1 cellular context compared by ENCODE assay signal in genomic region chr2:101697124-101697793, GRCh38.
TF ChIP-seq lines count a peak whose summit lies in the region.

MAP4K4 (plus strand) TSS chr2:101697707; CDS start chr2:101698081, 374 bp downstream.

TF ChIP-seq in K562, 482 proteins besides CTCF, POLR2A, EP300 and RAD21 (continued from another document):
- peak; percentile 40; the same call in 1 of the 2 replicates for TF ChIP-seq SPI1 (IDR thresholded peaks at IDR 0.05; ENCODE audit: borderline replicate concordance, low read depth, low read length)
- no peak for TF ChIP-seq TGIF2 (CRISPR knock-in tag; IDR thresholded peaks at IDR 0.05)
- peak; percentile 69; the same call in 1 of the 2 replicates for TF ChIP-seq ERF (CRISPR knock-in tag; IDR thresholded peaks at IDR 0.05)
- no peak for TF ChIP-seq CBX2 (IDR thresholded peaks at IDR 0.05; ENCODE audit: insufficient read depth, low read length, poor library complexity, severe bottlenecking)
- TF ChIP-seq, protein P1, sequence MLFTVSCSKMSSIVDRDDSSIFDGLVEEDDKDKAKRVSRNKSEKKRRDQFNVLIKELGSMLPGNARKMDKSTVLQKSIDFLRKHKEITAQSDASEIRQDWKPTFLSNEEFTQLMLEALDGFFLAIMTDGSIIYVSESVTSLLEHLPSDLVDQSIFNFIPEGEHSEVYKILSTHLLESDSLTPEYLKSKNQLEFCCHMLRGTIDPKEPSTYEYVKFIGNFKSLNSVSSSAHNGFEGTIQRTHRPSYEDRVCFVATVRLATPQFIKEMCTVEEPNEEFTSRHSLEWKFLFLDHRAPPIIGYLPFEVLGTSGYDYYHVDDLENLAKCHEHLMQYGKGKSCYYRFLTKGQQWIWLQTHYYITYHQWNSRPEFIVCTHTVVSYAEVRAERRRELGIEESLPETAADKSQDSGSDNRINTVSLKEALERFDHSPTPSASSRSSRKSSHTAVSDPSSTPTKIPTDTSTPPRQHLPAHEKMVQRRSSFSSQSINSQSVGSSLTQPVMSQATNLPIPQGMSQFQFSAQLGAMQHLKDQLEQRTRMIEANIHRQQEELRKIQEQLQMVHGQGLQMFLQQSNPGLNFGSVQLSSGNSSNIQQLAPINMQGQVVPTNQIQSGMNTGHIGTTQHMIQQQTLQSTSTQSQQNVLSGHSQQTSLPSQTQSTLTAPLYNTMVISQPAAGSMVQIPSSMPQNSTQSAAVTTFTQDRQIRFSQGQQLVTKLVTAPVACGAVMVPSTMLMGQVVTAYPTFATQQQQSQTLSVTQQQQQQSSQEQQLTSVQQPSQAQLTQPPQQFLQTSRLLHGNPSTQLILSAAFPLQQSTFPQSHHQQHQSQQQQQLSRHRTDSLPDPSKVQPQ (CRISPR knock-in tag; IDR thresholded peaks at IDR 0.05; ENCODE audit: borderline replicate concordance), result no peak
- no peak for TF ChIP-seq BACH1 (tag; IDR thresholded peaks at IDR 0.05)
- no peak for TF ChIP-seq CBFA2T3 (IDR thresholded peaks at IDR 0.05)
- TF ChIP-seq HMBOX1 (IDR thresholded peaks at IDR 0.05), result no peak
- 0 out of 2 replicates have a peak, but pooled peaks have one; percentile 20 for TF ChIP-seq LCOR (CRISPR knock-in tag; IDR thresholded peaks at IDR 0.05)
- TF ChIP-seq MBD2 (IDR thresholded peaks at IDR 0.05; ENCODE audit: borderline replicate concordance, low read depth), result peak; percentile 21; the same call in 1 of the 2 replicates
- TF ChIP-seq CHD2 (IDR thresholded peaks at IDR 0.05; ENCODE audit: low read depth, low read length), result peak; percentile 22; the same call in 1 of the 2 replicates
- no peak for TF ChIP-seq CHD7 (IDR thresholded peaks at IDR 0.05; ENCODE audit: low read depth, low read length)
- TF ChIP-seq ZNF449 (CRISPR knock-in tag; IDR thresholded peaks at IDR 0.05), result 0 out of 2 replicates have a peak, but pooled peaks have one; percentile 30
TF ChIP-seq in K562: peak in this region for 94.
